In genomic region chr15:35043380-35044095, GRCh38 we compare ENCODE assay signal across 22 cellular contexts. TPM values are rescaled to one million over a fixed set of nuclear protein-coding genes. Genes with fewer than 3 reads are reported as not detected.
DNase-seq lines count a peak whose midpoint lies in the region; ATAC-seq and FAIRE-seq lines count a peak whose summit lies in the region.
"Had no signal": no experiment of that assay in that cellular context is flagged by ENCODE, and none has a peak within 500 bp of the region (broad histone marks: within the 10 kb centered on the region; RNA-seq: fewer than 3 reads in every experiment).

No MANE protein-coding gene starts in this region.

- H3K4me1 Mint-ChIP-seq in natural killer cell treated with Interleukin-12 subunit alpha and Interleukin-12 subunit beta and Interleukin-15 and Interleukin-18, amount 100 ng/mL, for 72 hours (ENCODE audit: low read depth in 2 of 2), result no peaks in the 10 kb centered on the region
- H3K4me1 Mint-ChIP-seq: neural crest cell had no signal

- H3K27me3 Mint-ChIP-seq in natural killer cell treated with Interleukin-12 subunit alpha and Interleukin-12 subunit beta and Interleukin-15 and Interleukin-18, amount 100 ng/mL, for 72 hours, result no peaks in the 10 kb centered on the region

- no peaks in the 10 kb centered on the region for H3K9me3 Mint-ChIP-seq in natural killer cell treated with Interleukin-12 subunit alpha and Interleukin-12 subunit beta and Interleukin-15 and Interleukin-18, amount 100 ng/mL, for 72 hours
- H3K9me3 Mint-ChIP-seq: activated T-helper 2 cell treated with anti-CD3 and anti-CD28 coated beads, Interferon-gamma antibody, Interleukin-2, Interleukin-4, amounts not matched to agents 10 μg/mL and 5 μg/mL and 100 μg/mL, durations not matched to agents 14 hours and 24 hours and 36 hours; neural crest cell had no signal

- H3K27ac Mint-ChIP-seq in natural killer cell treated with Interleukin-12 subunit alpha and Interleukin-12 subunit beta and Interleukin-15 and Interleukin-18, amount 100 ng/mL, for 72 hours, result no peak overlapping the region
- H3K27ac Mint-ChIP-seq: activated T-helper 2 cell treated with anti-CD3 and anti-CD28 coated beads, Interferon-gamma antibody, Interleukin-2, Interleukin-4, amounts not matched to agents 10 μg/mL and 5 μg/mL and 100 μg/mL, durations not matched to agents 14 hours and 24 hours and 36 hours had no signal

- FAIRE-seq in RCC 7860 (lab: Jason Lieb, UNC), result peak; percentile 54
- FAIRE-seq: colon, D721Med, H54, TTC549 had no signal

- ATAC-seq in GM18907 (IDR thresholded peaks at IDR 0.05; ENCODE audit: unreplicated experiment) (peak; percentile 38), HG02588 (IDR thresholded peaks at IDR 0.05; ENCODE audit: unreplicated experiment) (no peak)
- ATAC-seq in natural killer cell treated with Interleukin-12 subunit alpha and Interleukin-12 subunit beta and Interleukin-15 and Interleukin-18, amount 100 ng/mL, for 72 hours, result no peak

- in situ Hi-C loops in ACHN (cut with HindIII; ENCODE audit: low pct_ligation_motif_present, low pct_unique_long_range_greater_than_20kb, low sequenced_read_pairs), result no loop called here

- no peak overlapping the region for H3K4me3 Mint-ChIP-seq in natural killer cell treated with Interleukin-12 subunit alpha and Interleukin-12 subunit beta and Interleukin-15 and Interleukin-18, amount 100 ng/mL, for 72 hours
- H3K4me3 Mint-ChIP-seq: neural crest cell had no signal

- DNase-seq in ACHN, result peak; percentile 8
- DNase-seq in RCC 7860 (ENCODE audit: low spot score), result no peak
- peak; percentile 11 for DNase-seq in fibroblast of gingiva (ENCODE audit: low read depth)
- no peak for DNase-seq in 8988T
- DNase-seq in natural killer cell treated with Interleukin-12 subunit alpha and Interleukin-12 subunit beta and Interleukin-15 and Interleukin-18, amount 100 ng/mL, for 72 hours (ENCODE audit: low spot score), result no peak
- DNase-seq in stimulated activated CD4-positive, alpha-beta T cell treated with anti-CD3 and anti-CD28 coated beads, Interleukin-15, amount 100 ng/mL, for 24 hours, result no peak
- DNase-seq: GDM1, mammary epithelial cell, NCI-H2029 treated with DMSO at 0.1 percent for 48 hours, NCI-H526, PC-9, retina, SK-N-SH, substantia nigra had no signal

- H3K36me3 Mint-ChIP-seq in natural killer cell treated with Interleukin-12 subunit alpha and Interleukin-12 subunit beta and Interleukin-15 and Interleukin-18, amount 100 ng/mL, for 72 hours, result no peaks in the 10 kb centered on the region

RNA-seq across cellular contexts. Expression of gene NANOGP8, which starts 41.6 kb away (rescaled TPM):
- not detected for total RNA-seq in natural killer cell treated with Interleukin-12 subunit alpha and Interleukin-12 subunit beta and Interleukin-15 and Interleukin-18, amount 100 ng/mL, for 72 hours
- total RNA-seq: activated T-helper 2 cell treated with anti-CD3 and anti-CD28 coated beads, Interferon-gamma antibody, Interleukin-2, Interleukin-4, amounts not matched to agents 10 μg/mL and 5 μg/mL and 100 μg/mL, durations not matched to agents 14 hours and 24 hours and 36 hours; mammary epithelial cell; neural crest cell; PC-9 had no signal

RNA-seq across cellular contexts. Expression of gene ZNF770, which starts 55.5 kb away (rescaled TPM):
- total RNA-seq in natural killer cell treated with Interleukin-12 subunit alpha and Interleukin-12 subunit beta and Interleukin-15 and Interleukin-18, amount 100 ng/mL, for 72 hours, result 10 to 100 TPM; 25.5 to 45.6 TPM

Comparison
In these comparisons a context has a peak if more than half of its experiments do, and no peak if none do; other contexts are left out.
1. DNase-seq: peak in ACHN (single experiment) and fibroblast of gingiva (single experiment); none in RCC 7860 (single experiment), 8988T (single experiment), natural killer cell treated with Interleukin-12 subunit alpha and Interleukin-12 subunit beta and Interleukin-15 and Interleukin-18, amount 100 ng/mL, for 72 hours (single experiment) and stimulated activated CD4-positive, alpha-beta T cell treated with anti-CD3 and anti-CD28 coated beads, Interleukin-15, amount 100 ng/mL, for 24 hours (single experiment).